Comparison of ENCODE assay signal across 18 cellular contexts in genomic region chr2:69796199-69796598, GRCh38.
"Had no signal": no experiment of that assay in that cellular context is flagged by ENCODE, and none has a peak within 500 bp of the region (broad histone marks: within the 10 kb centered on the region; RNA-seq: fewer than 3 reads in every experiment).

No MANE protein-coding gene starts in this region.

- H3K27ac ChIP-seq: coronary artery, heart left ventricle, SJSA1, spleen, stomach, testis had no signal

- DNase-seq: activated CD4-positive, alpha-beta T cell treated with anti-CD3 and anti-CD28 coated beads, Interleukin-2, amount 50 U/mL, for 4 hours; activated gamma-delta T cell treated with Interleukin-2 at 50 U/mL for 16 hours; activated T-cell treated with anti-CD3 and anti-CD28 coated beads, Interleukin-2, amount 50 U/mL, for 72 hours; amniotic stem cell; central memory CD4-positive, alpha-beta T cell; foreskin melanocyte; heart left ventricle; natural killer cell; spleen; stomach; T-helper 2 cell; testis had no signal

- H3K9me3 ChIP-seq: heart left ventricle, SJSA1, spleen, stomach, testis had no signal

- H3K27ac Mint-ChIP-seq: activated naive CD8-positive, alpha-beta T cell; activated T-cell treated with anti-CD3 and anti-CD28 coated beads, Interleukin-2, amount 50 U/mL, for 72 hours; natural killer cell had no signal

- H3K9me3 Mint-ChIP-seq: activated T-cell treated with anti-CD3 and anti-CD28 coated beads, Interleukin-2, amount 50 U/mL, for 72 hours; natural killer cell had no signal

- H3K27me3 ChIP-seq: heart left ventricle, SJSA1, spleen, stomach, testis had no signal

- H3K4me3 ChIP-seq: coronary artery, heart left ventricle, SJSA1, spleen, stomach had no signal

- ATAC-seq: activated CD4-positive, CD25-positive, alpha-beta regulatory T cell treated with anti-CD3 and anti-CD28 coated beads, Interleukin-2, amount 50 U/mL, for 24 hours; activated T-cell treated with anti-CD3 and anti-CD28 coated beads, Interleukin-2, amount 50 U/mL, for 72 hours; heart left ventricle; natural killer cell; sciatic nerve had no signal

- FAIRE-seq: endothelial cell of umbilical vein had no signal

- H3K4me3 Mint-ChIP-seq: activated naive CD8-positive, alpha-beta T cell; activated T-cell treated with anti-CD3 and anti-CD28 coated beads, Interleukin-2, amount 50 U/mL, for 72 hours; natural killer cell had no signal

- H3K36me3 Mint-ChIP-seq: natural killer cell had no signal
